2 cellular contexts compared by ENCODE assay signal in the genomic region with DNA sequence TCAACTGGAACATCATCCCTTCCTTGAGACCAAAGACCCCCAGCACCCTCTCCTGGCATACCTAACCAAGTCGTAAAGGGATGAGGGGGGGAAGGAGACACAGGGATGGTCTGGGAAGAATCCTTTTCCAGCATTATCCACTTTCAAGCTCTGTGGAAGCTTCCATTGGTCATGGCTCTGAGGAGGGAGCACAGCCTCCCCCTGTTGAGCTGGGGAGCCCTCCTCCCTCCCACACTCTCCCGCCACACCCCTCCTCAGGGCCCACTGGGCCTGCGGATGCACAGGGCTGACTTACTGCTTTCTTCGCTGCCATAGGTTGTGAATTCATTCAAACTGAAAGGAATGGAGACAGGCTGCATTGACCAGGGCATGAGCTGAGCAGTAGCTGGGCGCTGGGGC.
TF ChIP-seq lines count a peak whose summit lies in the region.

No MANE protein-coding gene starts in this region.

TF ChIP-seq in HEK293, 187 proteins besides CTCF, POLR2A, EP300 and RAD21:
- TF ChIP-seq ZNF24 (tag by site-specific recombination; IDR thresholded peaks at IDR 0.05), result no peak
- TF ChIP-seq, protein P1, sequence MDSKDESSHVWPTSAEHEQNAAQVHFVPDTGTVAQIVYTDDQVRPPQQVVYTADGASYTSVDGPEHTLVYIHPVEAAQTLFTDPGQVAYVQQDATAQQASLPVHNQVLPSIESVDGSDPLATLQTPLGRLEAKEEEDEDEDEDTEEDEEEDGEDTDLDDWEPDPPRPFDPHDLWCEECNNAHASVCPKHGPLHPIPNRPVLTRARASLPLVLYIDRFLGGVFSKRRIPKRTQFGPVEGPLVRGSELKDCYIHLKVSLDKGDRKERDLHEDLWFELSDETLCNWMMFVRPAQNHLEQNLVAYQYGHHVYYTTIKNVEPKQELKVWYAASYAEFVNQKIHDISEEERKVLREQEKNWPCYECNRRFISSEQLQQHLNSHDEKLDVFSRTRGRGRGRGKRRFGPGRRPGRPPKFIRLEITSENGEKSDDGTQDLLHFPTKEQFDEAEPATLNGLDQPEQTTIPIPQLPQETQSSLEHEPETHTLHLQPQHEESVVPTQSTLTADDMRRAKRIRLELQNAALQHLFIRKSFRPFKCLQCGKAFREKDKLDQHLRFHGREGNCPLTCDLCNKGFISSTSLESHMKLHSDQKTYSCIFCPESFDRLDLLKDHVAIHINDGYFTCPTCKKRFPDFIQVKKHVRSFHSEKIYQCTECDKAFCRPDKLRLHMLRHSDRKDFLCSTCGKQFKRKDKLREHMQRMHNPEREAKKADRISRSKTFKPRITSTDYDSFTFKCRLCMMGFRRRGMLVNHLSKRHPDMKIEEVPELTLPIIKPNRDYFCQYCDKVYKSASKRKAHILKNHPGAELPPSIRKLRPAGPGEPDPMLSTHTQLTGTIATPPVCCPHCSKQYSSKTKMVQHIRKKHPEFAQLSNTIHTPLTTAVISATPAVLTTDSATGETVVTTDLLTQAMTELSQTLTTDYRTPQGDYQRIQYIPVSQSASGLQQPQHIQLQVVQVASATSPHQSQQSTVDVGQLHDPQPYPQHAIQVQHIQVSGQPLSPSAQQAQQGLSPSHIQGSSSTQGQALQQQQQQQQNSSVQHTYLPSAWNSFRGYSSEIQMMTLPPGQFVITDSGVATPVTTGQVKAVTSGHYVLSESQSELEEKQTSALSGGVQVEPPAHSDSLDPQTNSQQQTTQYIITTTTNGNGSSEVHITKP (tag by site-specific recombination; IDR thresholded peaks at IDR 0.05), result peak; percentile 75
- TF ChIP-seq, protein P2, sequence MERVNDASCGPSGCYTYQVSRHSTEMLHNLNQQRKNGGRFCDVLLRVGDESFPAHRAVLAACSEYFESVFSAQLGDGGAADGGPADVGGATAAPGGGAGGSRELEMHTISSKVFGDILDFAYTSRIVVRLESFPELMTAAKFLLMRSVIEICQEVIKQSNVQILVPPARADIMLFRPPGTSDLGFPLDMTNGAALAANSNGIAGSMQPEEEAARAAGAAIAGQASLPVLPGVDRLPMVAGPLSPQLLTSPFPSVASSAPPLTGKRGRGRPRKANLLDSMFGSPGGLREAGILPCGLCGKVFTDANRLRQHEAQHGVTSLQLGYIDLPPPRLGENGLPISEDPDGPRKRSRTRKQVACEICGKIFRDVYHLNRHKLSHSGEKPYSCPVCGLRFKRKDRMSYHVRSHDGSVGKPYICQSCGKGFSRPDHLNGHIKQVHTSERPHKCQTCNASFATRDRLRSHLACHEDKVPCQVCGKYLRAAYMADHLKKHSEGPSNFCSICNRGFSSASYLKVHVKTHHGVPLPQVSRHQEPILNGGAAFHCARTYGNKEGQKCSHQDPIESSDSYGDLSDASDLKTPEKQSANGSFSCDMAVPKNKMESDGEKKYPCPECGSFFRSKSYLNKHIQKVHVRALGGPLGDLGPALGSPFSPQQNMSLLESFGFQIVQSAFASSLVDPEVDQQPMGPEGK (tag by site-specific recombination; IDR thresholded peaks at IDR 0.05), result 0 out of 2 replicates have a peak, but pooled peaks have one; percentile 6

TF ChIP-seq in K562, 482 proteins besides CTCF, POLR2A, EP300 and RAD21:
- TF ChIP-seq SOX6 (IDR thresholded peaks at IDR 0.05) (no peak), MYBL2 (IDR thresholded peaks at IDR 0.05; ENCODE audit: low read depth) (no peak), MYBL2 (CRISPR knock-in tag; IDR thresholded peaks at IDR 0.05; ENCODE audit: borderline replicate concordance) (no peak), ZNF263 (CRISPR knock-in tag; IDR thresholded peaks at IDR 0.05; ENCODE audit: borderline replicate concordance) (peak; percentile 65; the same call in 1 of the 2 replicates), SPI1 (IDR thresholded peaks at IDR 0.05; ENCODE audit: borderline replicate concordance, low read depth, low read length) (no peak), NONO (IDR thresholded peaks at IDR 0.05; ENCODE audit: low read depth in 2 of 2, low read length in 1 of 2) (no peak)
- TF ChIP-seq, protein P3, sequence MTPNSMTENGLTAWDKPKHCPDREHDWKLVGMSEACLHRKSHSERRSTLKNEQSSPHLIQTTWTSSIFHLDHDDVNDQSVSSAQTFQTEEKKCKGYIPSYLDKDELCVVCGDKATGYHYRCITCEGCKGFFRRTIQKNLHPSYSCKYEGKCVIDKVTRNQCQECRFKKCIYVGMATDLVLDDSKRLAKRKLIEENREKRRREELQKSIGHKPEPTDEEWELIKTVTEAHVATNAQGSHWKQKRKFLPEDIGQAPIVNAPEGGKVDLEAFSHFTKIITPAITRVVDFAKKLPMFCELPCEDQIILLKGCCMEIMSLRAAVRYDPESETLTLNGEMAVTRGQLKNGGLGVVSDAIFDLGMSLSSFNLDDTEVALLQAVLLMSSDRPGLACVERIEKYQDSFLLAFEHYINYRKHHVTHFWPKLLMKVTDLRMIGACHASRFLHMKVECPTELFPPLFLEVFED (CRISPR knock-in tag; conservative IDR thresholded peaks at IDR 0.05), result no peak
- TF ChIP-seq, protein P4, sequence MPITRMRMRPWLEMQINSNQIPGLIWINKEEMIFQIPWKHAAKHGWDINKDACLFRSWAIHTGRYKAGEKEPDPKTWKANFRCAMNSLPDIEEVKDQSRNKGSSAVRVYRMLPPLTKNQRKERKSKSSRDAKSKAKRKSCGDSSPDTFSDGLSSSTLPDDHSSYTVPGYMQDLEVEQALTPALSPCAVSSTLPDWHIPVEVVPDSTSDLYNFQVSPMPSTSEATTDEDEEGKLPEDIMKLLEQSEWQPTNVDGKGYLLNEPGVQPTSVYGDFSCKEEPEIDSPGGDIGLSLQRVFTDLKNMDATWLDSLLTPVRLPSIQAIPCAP (CRISPR knock-in tag; IDR thresholded peaks at IDR 0.05; ENCODE audit: borderline replicate concordance), result no peak
- TF ChIP-seq, protein P5, sequence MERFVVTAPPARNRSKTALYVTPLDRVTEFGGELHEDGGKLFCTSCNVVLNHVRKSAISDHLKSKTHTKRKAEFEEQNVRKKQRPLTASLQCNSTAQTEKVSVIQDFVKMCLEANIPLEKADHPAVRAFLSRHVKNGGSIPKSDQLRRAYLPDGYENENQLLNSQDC (CRISPR knock-in tag; IDR thresholded peaks at IDR 0.05), result no peak
